8 cellular contexts compared by ENCODE assay signal in the genomic region with DNA sequence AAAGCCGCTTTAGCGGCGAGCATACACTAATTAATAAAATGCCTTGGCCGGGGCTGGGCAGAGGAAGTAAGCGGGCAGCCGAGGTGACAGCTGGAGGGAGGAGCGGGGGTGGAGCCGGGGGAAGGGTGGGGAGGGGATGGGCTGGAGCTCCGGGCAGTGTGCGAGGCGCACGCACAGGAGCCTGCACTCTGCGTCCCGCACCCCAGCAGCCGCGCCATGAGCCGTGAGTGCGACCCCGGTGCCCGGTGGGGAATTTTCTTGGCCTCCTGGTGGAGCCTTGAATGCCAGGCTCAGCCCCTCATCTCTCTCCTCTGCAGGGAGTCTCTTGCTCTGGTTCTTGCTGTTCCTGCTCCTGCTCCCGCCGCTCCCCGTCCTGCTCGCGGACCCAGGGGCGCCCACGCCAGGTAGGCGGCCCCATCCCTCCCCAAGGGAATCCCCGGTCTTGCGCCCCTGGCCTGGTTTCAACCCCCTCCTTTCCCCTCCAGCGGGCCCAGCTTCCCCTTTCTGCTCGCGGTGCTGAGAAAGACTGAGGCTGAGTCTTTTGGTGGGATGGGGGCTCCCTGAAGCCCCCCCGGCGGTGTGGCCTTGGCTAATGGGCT.
DNase-seq lines count a peak whose midpoint lies in the region; ATAC-seq and TF ChIP-seq lines count a peak whose summit lies in the region.

TSS of gene PTGS1 (plus strand) at position 156 of the 599 bp plus-strand sequence. CDS start at position 217, 61 bp downstream.

- peak within 1 kb of the TSS; percentile 15 for H3K4me3 ChIP-seq in astrocyte of the cerebellum (ENCODE audit: low read depth, low read length)

- TF ChIP-seq CTCF in astrocyte of the cerebellum (IDR thresholded peaks at IDR 0.05; ENCODE audit: low read depth, low read length, missing control alignments) = no peak

- in situ Hi-C loops in astrocyte of the cerebellum (cut with HindIII; ENCODE audit: low sequenced_read_pairs) = no loop called here

- peaks cover 50% of the 10 kb centered on the region for H3K27me3 Mint-ChIP-seq in stimulated activated naive CD8-positive, alpha-beta T cell treated with anti-CD3 and anti-CD28 coated beads, Interleukin-15, amount 100 ng/mL, for 72 hours

- H3K9me3 Mint-ChIP-seq in stimulated activated naive CD8-positive, alpha-beta T cell treated with anti-CD3 and anti-CD28 coated beads, Interleukin-15, amount 100 ng/mL, for 72 hours = peaks cover 0 to 4% of the 10 kb centered on the region in 2 donors

- H3K4me1 Mint-ChIP-seq in stimulated activated naive CD8-positive, alpha-beta T cell treated with anti-CD3 and anti-CD28 coated beads, Interleukin-15, amount 100 ng/mL, for 72 hours = peaks cover 14% of the 10 kb centered on the region

- peak; percentile 76 for DNase-seq in DMS 273 (lab: John Stamatoyannopoulos, UW; ENCODE audit: unreplicated experiment)
- DNase-seq in DMS 273 treated with DMSO at 0.1 percent for 48 hours (lab: John Stamatoyannopoulos, UW) = no peak
- DNase-seq in NCI-H146 treated with DMSO at 0.1 percent for 48 hours (lab: John Stamatoyannopoulos, UW; ENCODE audit: unreplicated experiment) = peak; percentile 14
- no peak for DNase-seq in astrocyte of the cerebellum (ENCODE audit: low read depth)
- DNase-seq in iPS-NIHi7 (ENCODE audit: extremely low spot score) = peak; percentile 79
- DNase-seq in stimulated activated naive CD8-positive, alpha-beta T cell treated with anti-CD3 and anti-CD28 coated beads, Interleukin-15, amount 100 ng/mL, for 72 hours = no peak

- ATAC-seq in GM21825 (IDR thresholded peaks at IDR 0.05; ENCODE audit: unreplicated experiment) (peak; percentile 59), GM18520 (IDR thresholded peaks at IDR 0.05; ENCODE audit: unreplicated experiment) (no peak)
- ATAC-seq in stimulated activated naive CD8-positive, alpha-beta T cell treated with anti-CD3 and anti-CD28 coated beads, Interleukin-15, amount 100 ng/mL, for 72 hours = peak; percentile 73

- no peak within 1 kb of the TSS for H3K27ac Mint-ChIP-seq in stimulated activated naive CD8-positive, alpha-beta T cell treated with anti-CD3 and anti-CD28 coated beads, Interleukin-15, amount 100 ng/mL, for 72 hours

- peak within 1 kb of the TSS; percentile 67 to 76 for H3K4me3 Mint-ChIP-seq in stimulated activated naive CD8-positive, alpha-beta T cell treated with anti-CD3 and anti-CD28 coated beads, Interleukin-15, amount 100 ng/mL, for 72 hours

Comparison
In these comparisons a context has a peak if more than half of its experiments do, and no peak if none do; other contexts are left out.
1. DNase-seq: peak in DMS 273 (single experiment), NCI-H146 treated with DMSO at 0.1 percent for 48 hours (single experiment) and iPS-NIHi7 (single experiment); none in DMS 273 treated with DMSO at 0.1 percent for 48 hours (single experiment), astrocyte of the cerebellum (single experiment) and stimulated activated naive CD8-positive, alpha-beta T cell treated with anti-CD3 and anti-CD28 coated beads, Interleukin-15, amount 100 ng/mL, for 72 hours (0 of 2).